ENCODE assay signal across 23 cellular contexts in the genomic region with DNA sequence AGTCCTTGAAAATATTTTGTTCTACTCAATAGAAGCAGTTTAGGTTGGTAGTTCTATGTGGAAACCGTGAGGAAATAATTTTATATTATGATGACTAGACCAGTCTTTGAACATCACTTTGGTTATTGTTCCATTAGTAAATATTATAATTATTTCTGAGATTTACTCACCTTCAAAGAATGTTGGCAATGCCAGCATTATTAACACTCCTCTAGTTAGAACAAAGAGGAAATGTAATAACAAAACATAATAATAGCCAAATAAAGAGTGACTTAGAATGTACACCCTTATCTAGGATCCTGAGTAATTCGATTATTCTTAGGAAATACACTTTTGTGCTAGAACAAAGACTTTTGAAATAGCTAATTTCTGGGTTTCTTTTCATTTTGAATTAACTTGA.
"Had no signal": no experiment of that assay in that cellular context is flagged by ENCODE, and none has a peak within 500 bp of the region (broad histone marks: within the 10 kb centered on the region; RNA-seq: fewer than 3 reads in every experiment).

No MANE protein-coding gene starts in this region.

- DNase-seq: cortex of kidney; dorsolateral prefrontal cortex; effector CD4-positive, alpha-beta T cell; foreskin melanocyte; head of caudate nucleus; left cardiac atrium; left lung; mesenchymal stem cell; mucosa of descending colon; naive thymus-derived CD4-positive, alpha-beta T cell; right cardiac atrium; sigmoid colon; stimulated activated CD4-positive, alpha-beta T cell treated with anti-CD3 and anti-CD28 coated beads, Interleukin-15, amount 100 ng/mL, for 24 hours; stimulated activated CD4-positive, alpha-beta T cell treated with anti-CD3 and anti-CD28 coated beads, Interleukin-2, amount 100 ng/mL, for 48 hours; stimulated activated naive B cell treated with anti-CD40 and anti-IgM and Interleukin-4, amounts not matched to agents 10 μg/mL and 1 μg/mL and 100 μg/mL, for 72 hours; transverse colon; upper lobe of right lung; uterus had no signal

- H3K9me3 ChIP-seq: esophagus muscularis mucosa, mucosa of descending colon, sigmoid colon, thoracic aorta, transverse colon, upper lobe of right lung, uterus had no signal

- H3K79me2 ChIP-seq: parathyroid adenoma had no signal

- H3K9ac ChIP-seq: neural progenitor cell, parathyroid adenoma had no signal

- H2AFZ ChIP-seq: neural progenitor cell, parathyroid adenoma had no signal

- H3K4me1 ChIP-seq: left lung, parathyroid adenoma, upper lobe of right lung, uterus had no signal

- H3K27ac ChIP-seq: dorsolateral prefrontal cortex, esophagus muscularis mucosa, left lung, neural progenitor cell, parathyroid adenoma, sigmoid colon, thoracic aorta, transverse colon, upper lobe of right lung, uterus had no signal

- FAIRE-seq: keratinocyte had no signal

- H3K4me3 ChIP-seq: dorsolateral prefrontal cortex, esophagus muscularis mucosa, left lung, mucosa of descending colon, neural progenitor cell, sigmoid colon, thoracic aorta, transverse colon, upper lobe of right lung, uterus had no signal

- ATAC-seq: left cardiac atrium; left lung; mucosa of descending colon; naive thymus-derived CD4-positive, alpha-beta T cell; right cardiac atrium; stimulated activated naive B cell treated with anti-CD40 and anti-IgM and Interleukin-4, amounts not matched to agents 10 μg/mL and 1 μg/mL and 100 μg/mL, for 72 hours; upper lobe of right lung had no signal

- H3K4me2 ChIP-seq: neural progenitor cell had no signal

- H3K27me3 ChIP-seq: dorsolateral prefrontal cortex, esophagus muscularis mucosa, left lung, neural progenitor cell, sigmoid colon, transverse colon, upper lobe of right lung, uterus had no signal

- H3K36me3 ChIP-seq: esophagus muscularis mucosa, left lung, neural progenitor cell, sigmoid colon, thoracic aorta, transverse colon, upper lobe of right lung, uterus had no signal
